In genomic region chr6:148593130-148593812, GRCh38 we compare ENCODE assay signal across 4 cellular contexts.
TF ChIP-seq lines count a peak whose summit lies in the region.

No MANE protein-coding gene starts in this region.

TF ChIP-seq in GM23338, 12 proteins besides CTCF, POLR2A, EP300 and RAD21 (continues in another document):
- TF ChIP-seq NANOG (IDR thresholded peaks at IDR 0.05; ENCODE audit: borderline replicate concordance) (no peak), POLR2AphosphoS5 (IDR thresholded peaks at IDR 0.05; ENCODE audit: low read depth) (no peak), REST (IDR thresholded peaks at IDR 0.05; ENCODE audit: unreplicated experiment) (no peak), EZH2phosphoT487 (IDR thresholded peaks at IDR 0.05; ENCODE audit: unreplicated experiment) (no peak), ZNF331 (CRISPR knock-in tag; IDR thresholded peaks at IDR 0.05; ENCODE audit: low read depth) (no peak)

TF ChIP-seq in H1, 55 proteins besides CTCF, POLR2A, EP300 and RAD21:
- no peak for TF ChIP-seq RNF2 (IDR thresholded peaks at IDR 0.05; ENCODE audit: borderline replicate concordance, low read depth, low read length, missing control alignments, poor library complexity, severe bottlenecking)
- TF ChIP-seq KDM1A (IDR thresholded peaks at IDR 0.05; ENCODE audit: borderline replicate concordance, low read length) = no peak
- no peak for TF ChIP-seq POLR2AphosphoS5 (IDR thresholded peaks at IDR 0.05; ENCODE audit: low read depth, low read length)
- TF ChIP-seq FOSL1 (IDR thresholded peaks at IDR 0.05; ENCODE audit: insufficient read depth, low read depth, low read length) = no peak
- TF ChIP-seq RXRA (IDR thresholded peaks at IDR 0.05; ENCODE audit: insufficient read depth, low read depth, low read length) = no peak
- TF ChIP-seq, protein P1, sequence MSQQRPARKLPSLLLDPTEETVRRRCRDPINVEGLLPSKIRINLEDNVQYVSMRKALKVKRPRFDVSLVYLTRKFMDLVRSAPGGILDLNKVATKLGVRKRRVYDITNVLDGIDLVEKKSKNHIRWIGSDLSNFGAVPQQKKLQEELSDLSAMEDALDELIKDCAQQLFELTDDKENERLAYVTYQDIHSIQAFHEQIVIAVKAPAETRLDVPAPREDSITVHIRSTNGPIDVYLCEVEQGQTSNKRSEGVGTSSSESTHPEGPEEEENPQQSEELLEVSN (IDR thresholded peaks at IDR 0.05) = no peak
- TF ChIP-seq USF2 (IDR thresholded peaks at IDR 0.05; ENCODE audit: low read length) = no peak
- no peak for TF ChIP-seq TEAD4 (IDR thresholded peaks at IDR 0.05; ENCODE audit: low read depth, low read length)
- no peak for TF ChIP-seq CTBP2 (IDR thresholded peaks at IDR 0.05; ENCODE audit: borderline replicate concordance, insufficient read depth, insufficient read length, low read length)
- no peak for TF ChIP-seq MAFK (IDR thresholded peaks at IDR 0.05; ENCODE audit: low read depth, low read length)
- no peak for TF ChIP-seq CHD2 (IDR thresholded peaks at IDR 0.05; ENCODE audit: low read length)
- TF ChIP-seq JUND (IDR thresholded peaks at IDR 0.05; ENCODE audit: low read length) = no peak
- TF ChIP-seq HDAC6 (IDR thresholded peaks at IDR 0.05; ENCODE audit: low read depth, low read length) = no peak
- TF ChIP-seq SP2 (IDR thresholded peaks at IDR 0.05; ENCODE audit: low read length) = no peak
- no peak for TF ChIP-seq SUZ12 (IDR thresholded peaks at IDR 0.05; ENCODE audit: low read length)
- no peak for TF ChIP-seq SRF (IDR thresholded peaks at IDR 0.05; ENCODE audit: low read depth, low read length)
- no peak for TF ChIP-seq NRF1 (IDR thresholded peaks at IDR 0.05; ENCODE audit: low read depth, low read length)
- no peak for TF ChIP-seq ASH2L (IDR thresholded peaks at IDR 0.05; ENCODE audit: low read length)
- TF ChIP-seq HDAC2 (IDR thresholded peaks at IDR 0.05; ENCODE audit: borderline replicate concordance in 1 of 2, low read depth in 2 of 2, low read length in 2 of 2) = no peak

TF ChIP-seq in liver, 16 proteins besides CTCF, POLR2A, EP300 and RAD21:
- TF ChIP-seq REST (IDR thresholded peaks at IDR 0.05) = no peak
- no peak for TF ChIP-seq FOXA2 (IDR thresholded peaks at IDR 0.05)
- no peak for TF ChIP-seq NR2F2 (IDR thresholded peaks at IDR 0.05)
- no peak for TF ChIP-seq EGR1 (IDR thresholded peaks at IDR 0.05; ENCODE audit: low read depth in 2 of 2)
- TF ChIP-seq, protein P2, sequence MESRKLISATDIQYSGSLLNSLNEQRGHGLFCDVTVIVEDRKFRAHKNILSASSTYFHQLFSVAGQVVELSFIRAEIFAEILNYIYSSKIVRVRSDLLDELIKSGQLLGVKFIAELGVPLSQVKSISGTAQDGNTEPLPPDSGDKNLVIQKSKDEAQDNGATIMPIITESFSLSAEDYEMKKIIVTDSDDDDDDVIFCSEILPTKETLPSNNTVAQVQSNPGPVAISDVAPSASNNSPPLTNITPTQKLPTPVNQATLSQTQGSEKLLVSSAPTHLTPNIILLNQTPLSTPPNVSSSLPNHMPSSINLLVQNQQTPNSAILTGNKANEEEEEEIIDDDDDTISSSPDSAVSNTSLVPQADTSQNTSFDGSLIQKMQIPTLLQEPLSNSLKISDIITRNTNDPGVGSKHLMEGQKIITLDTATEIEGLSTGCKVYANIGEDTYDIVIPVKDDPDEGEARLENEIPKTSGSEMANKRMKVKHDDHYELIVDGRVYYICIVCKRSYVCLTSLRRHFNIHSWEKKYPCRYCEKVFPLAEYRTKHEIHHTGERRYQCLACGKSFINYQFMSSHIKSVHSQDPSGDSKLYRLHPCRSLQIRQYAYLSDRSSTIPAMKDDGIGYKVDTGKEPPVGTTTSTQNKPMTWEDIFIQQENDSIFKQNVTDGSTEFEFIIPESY (IDR thresholded peaks at IDR 0.05) = no peak
- TF ChIP-seq, protein P3, sequence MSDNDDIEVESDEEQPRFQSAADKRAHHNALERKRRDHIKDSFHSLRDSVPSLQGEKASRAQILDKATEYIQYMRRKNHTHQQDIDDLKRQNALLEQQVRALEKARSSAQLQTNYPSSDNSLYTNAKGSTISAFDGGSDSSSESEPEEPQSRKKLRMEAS (IDR thresholded peaks at IDR 0.05) = no peak
- no peak for TF ChIP-seq JUND (IDR thresholded peaks at IDR 0.05)
- TF ChIP-seq RXRA (IDR thresholded peaks at IDR 0.05) = no peak
- TF ChIP-seq HNF4A (conservative IDR thresholded peaks at IDR 0.05) = no peak
- TF ChIP-seq SP1 (IDR thresholded peaks at IDR 0.05) = no peak
TF ChIP-seq in liver: peak in this region for 0.

TF ChIP-seq in WTC11, 78 proteins besides CTCF, POLR2A, EP300 and RAD21:
- TF ChIP-seq AFF4 (CRISPR knock-in tag; IDR thresholded peaks at IDR 0.05; ENCODE audit: borderline replicate concordance) (no peak), PRDM15 (CRISPR knock-in tag; IDR thresholded peaks at IDR 0.05) (no peak), FOXJ3 (CRISPR knock-in tag; IDR thresholded peaks at IDR 0.05; ENCODE audit: borderline replicate concordance) (no peak), TCF7 (CRISPR knock-in tag; IDR thresholded peaks at IDR 0.05; ENCODE audit: low read depth) (no peak), ZNF423 (CRISPR knock-in tag; IDR thresholded peaks at IDR 0.05) (no peak), RORB (CRISPR knock-in tag; IDR thresholded peaks at IDR 0.05) (no peak), GRHL2 (CRISPR knock-in tag; IDR thresholded peaks at IDR 0.05; ENCODE audit: insufficient replicate concordance, severe bottlenecking) (no peak), ELF4 (CRISPR knock-in tag; IDR thresholded peaks at IDR 0.05; ENCODE audit: low read depth) (no peak), SOX15 (CRISPR knock-in tag; IDR thresholded peaks at IDR 0.05) (no peak), USF2 (CRISPR knock-in tag; IDR thresholded peaks at IDR 0.05) (no peak), ZNF416 (CRISPR knock-in tag; IDR thresholded peaks at IDR 0.05) (no peak), NFYB (CRISPR knock-in tag; conservative IDR thresholded peaks at IDR 0.05; ENCODE audit: low read depth) (no peak)
- TF ChIP-seq, protein P4, sequence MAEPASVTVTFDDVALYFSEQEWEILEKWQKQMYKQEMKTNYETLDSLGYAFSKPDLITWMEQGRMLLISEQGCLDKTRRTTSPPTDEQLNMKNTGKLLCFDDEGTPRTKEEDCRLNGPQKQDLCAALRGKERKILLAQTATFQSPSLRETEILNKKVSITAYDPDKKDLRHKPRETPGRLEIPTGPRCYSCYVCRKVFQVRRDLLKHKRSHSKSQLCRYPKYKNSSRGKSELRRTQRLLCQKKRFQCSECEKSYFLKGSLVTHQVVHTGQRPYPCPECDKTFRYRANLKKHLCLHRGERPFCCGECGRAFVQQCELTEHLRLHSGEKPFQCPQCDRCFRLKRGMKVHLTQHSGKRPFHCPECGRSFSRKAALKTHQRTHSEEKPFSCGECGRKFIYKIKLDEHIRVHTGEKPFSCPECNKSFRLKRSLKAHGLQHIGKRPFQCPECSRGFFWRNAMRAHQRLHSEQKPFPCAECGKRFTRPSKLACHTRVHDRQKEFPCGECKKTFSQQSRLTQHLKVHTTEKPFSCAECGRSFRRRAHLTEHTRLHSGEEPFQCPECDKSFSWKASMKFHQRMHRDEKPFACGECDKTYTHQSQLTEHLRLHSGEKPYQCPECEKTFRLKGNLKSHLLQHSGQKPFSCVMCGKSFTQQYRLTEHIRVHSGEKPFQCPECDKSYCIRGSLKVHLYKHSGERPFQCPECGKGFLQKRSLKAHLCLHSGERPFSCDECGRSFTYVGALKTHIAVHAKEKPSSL (CRISPR knock-in tag; conservative IDR thresholded peaks at IDR 0.05) = no peak
